8 cellular contexts compared by ENCODE assay signal in the genomic region with DNA sequence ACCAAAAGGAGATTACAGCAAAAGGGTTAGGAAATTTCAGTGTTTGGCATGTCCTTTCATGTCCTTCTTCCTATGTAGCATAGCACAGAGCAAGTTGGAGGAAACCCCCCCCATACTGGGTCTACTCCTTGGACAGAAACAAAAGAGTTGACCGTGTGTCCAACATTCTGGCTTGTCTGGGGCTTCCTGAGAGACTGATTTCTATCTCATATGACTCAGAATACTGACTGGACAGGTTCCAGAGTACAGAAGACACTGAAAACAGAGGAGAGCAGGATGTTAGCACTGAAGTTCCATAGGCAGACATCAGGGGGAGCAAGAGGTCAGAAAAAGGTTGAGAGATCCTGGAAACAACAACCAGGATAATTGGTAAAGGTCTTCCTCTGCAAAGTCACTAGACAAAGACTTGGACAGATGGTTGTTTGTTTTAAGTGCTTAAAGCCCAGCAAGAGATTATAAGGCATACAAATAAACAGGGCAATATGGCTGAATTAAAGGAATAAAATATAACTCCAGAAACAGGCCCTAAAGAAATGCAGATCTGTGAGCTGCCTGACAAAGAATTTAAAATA. TPM values are rescaled to one million over a fixed set of nuclear protein-coding genes. Genes with fewer than 3 reads are reported as not detected.
DNase-seq lines count a peak whose midpoint lies in the region; ATAC-seq lines count a peak whose summit lies in the region.

No MANE protein-coding gene starts in this region.

- peak; percentile 24 for DNase-seq in NCI-H1436 (lab: John Stamatoyannopoulos, UW)
- no peak for DNase-seq in NCI-H1436 treated with DMSO at 0.1 percent for 48 hours (lab: John Stamatoyannopoulos, UW)
- DNase-seq in M059J (ENCODE audit: low read depth), result peak; percentile 98
- DNase-seq in SK-N-DZ (ENCODE audit: low spot score), result peak; percentile 60
- peak; percentile 35 for DNase-seq in activated gamma-delta T cell treated with anti-CD3 and anti-CD28 coated beads, Interleukin-2, amount 50 U/mL, for 16 hours (ENCODE audit: low read depth)
- DNase-seq in glomerular endothelial cell (ENCODE audit: extremely low read depth, low read depth, low spot score), result peak; percentile 100
- peak; percentile 43 for DNase-seq in putamen (ENCODE audit: low spot score)

- ATAC-seq in GM21390 (IDR thresholded peaks at IDR 0.05; ENCODE audit: unreplicated experiment), result no peak

RNA-seq across cellular contexts. Expression of gene USP49, which starts 48.4 kb away (rescaled TPM):
- 2.6 and 3.6 TPM in 2 replicates for total RNA-seq in M059J (2014; rRNA removed; shearing (Covaris generic))
- 7.7 and 7.9 TPM in 2 replicates for polyA plus RNA-seq in SK-N-DZ (2014; cell fraction: cytosol; rRNA removed)
- polyA plus RNA-seq in SK-N-DZ (2014; cell fraction: nucleus; rRNA removed), result 8.4 and 19.6 TPM in 2 replicates
- total RNA-seq in glomerular endothelial cell, result 1.8 and 4.1 TPM in 2 replicates

RNA-seq across cellular contexts. Expression of gene TOMM6, which starts 59.3 kb away (rescaled TPM):
- total RNA-seq in M059J (2014; rRNA removed; shearing (Covaris generic)), result 157 and 167 TPM in 2 replicates
- polyA plus RNA-seq in SK-N-DZ (2014; cell fraction: cytosol; rRNA removed), result 262 and 269 TPM in 2 replicates
- 116 and 149 TPM in 2 replicates for polyA plus RNA-seq in SK-N-DZ (2014; cell fraction: nucleus; rRNA removed)
- total RNA-seq in glomerular endothelial cell, result 169 and 172 TPM in 2 replicates
